ENCODE assay signal across 26 cellular contexts in genomic region chr1:54853096-54853792, GRCh38. TPM values are rescaled to one million over a fixed set of nuclear protein-coding genes. Genes with fewer than 3 reads are reported as not detected.
A peak's percentile ranks its signal among the peaks of the same experiment; 100 is the strongest.
DNase-seq lines count a peak whose midpoint lies in the region; ATAC-seq, FAIRE-seq and TF ChIP-seq lines count a peak whose summit lies in the region.
"Had no signal": no experiment of that assay in that cellular context is flagged by ENCODE, and none has a peak within 500 bp of the region (broad histone marks: within the 10 kb centered on the region; RNA-seq: fewer than 3 reads in every experiment).

No MANE protein-coding gene starts in this region.

- H2BK20ac ChIP-seq in H1 (ENCODE audit: low read length) = no peak overlapping the region

- no peak for TF ChIP-seq POLR2A in H1 (IDR thresholded peaks at IDR 0.05; ENCODE audit: control extremely low read depth in 1 of 2, low read depth in 2 of 2, low read length in 2 of 2)

- no peaks in the 10 kb centered on the region for H3K79me2 ChIP-seq in H1 (ENCODE audit: control insufficient read depth in 1 of 2, insufficient read depth in 2 of 2, low read length in 2 of 2)

- no peak overlapping the region for H2BK5ac ChIP-seq in H1 (ENCODE audit: low read depth, low read length)

- no peak overlapping the region for H2AK5ac ChIP-seq in H1 (ENCODE audit: low read depth, low read length)

- ATAC-seq in upper lobe of right lung (no peak), GM18867 (IDR thresholded peaks at IDR 0.05; ENCODE audit: unreplicated experiment) (no peak)
- ATAC-seq: A549, GM12878, GM23338 had no signal

- no peak overlapping the region for H3K56ac ChIP-seq in H1 (replicated peaks; ENCODE audit: insufficient read length, low read depth, low read length)

- CTCF ChIA-PET in H1 (lab: Charles Lee; ENCODE audit: partially characterized antibody) = interaction anchor here (0.6 to 1.2 kb wide), 4 partner anchors 18 to 1582 kb away, joined by 3 to 5 read pairs (median 3); no protein-coding TSS in a partner anchor

- H2BK120ac ChIP-seq in H1 (replicated peaks; ENCODE audit: low read depth, low read length) = no peak overlapping the region

- no peak overlapping the region for H2BK15ac ChIP-seq in H1 (ENCODE audit: low read length)

- no peak overlapping the region for H2BK12ac ChIP-seq in H1 (ENCODE audit: low read depth, low read length)

- no peaks in the 10 kb centered on the region for H3K9me3 ChIP-seq in H1 (ENCODE audit: insufficient read depth in 2 of 2, low read depth in 1 of 2, low read length in 1 of 2)
- no peaks in the 10 kb centered on the region for H3K9me3 ChIP-seq in upper lobe of right lung
- H3K9me3 ChIP-seq: A549; BE2C; BLaER1 treated with 17β-estradiol and CSF1 and Interleukin-3, amounts not matched to agents 10 nM and 100 nM; HAP-1 had no signal

- H4K20me1 ChIP-seq in H1 (replicated peaks in 1 of 2; ENCODE audit: control insufficient read depth in 1 of 2, insufficient read depth in 2 of 2, low read length in 2 of 2) = peaks cover 12 to 30% of the 10 kb centered on the region in 2 experiments
- H4K20me1 ChIP-seq: BLaER1 treated with 17β-estradiol and CSF1 and Interleukin-3, amounts not matched to agents 10 nM and 100 nM had no signal

- H3K23me2 ChIP-seq in H1 (ENCODE audit: low read depth, low read length) = no peaks in the 10 kb centered on the region

- no peak overlapping the region for H3K14ac ChIP-seq in H1 (ENCODE audit: insufficient read length)

- H3K4me3 ChIP-seq in H1 (ENCODE audit: extremely low read depth in 1 of 4, insufficient read depth in 2 of 4, low read depth in 3 of 4, low read length in 4 of 4) (no peak overlapping the region), upper lobe of right lung (no peak overlapping the region)
- H3K4me3 ChIP-seq: A549; BLaER1 treated with 17β-estradiol and CSF1 and Interleukin-3, amounts not matched to agents 10 nM and 100 nM; GM12878; GM23338; HAP-1 had no signal

- POLR2A ChIA-PET in H1 (lab: Charles Lee; ENCODE audit: partially characterized antibody) = interaction anchor here (1.2 to 1.9 kb wide), 3 partner anchors 8 to 767 kb away, joined by 3 to 6 read pairs (median 4); no protein-coding TSS in a partner anchor

- no peak for TF ChIP-seq CTCF in H1 (IDR thresholded peaks at IDR 0.05; ENCODE audit: control extremely low read depth in 1 of 3, insufficient read depth in 1 of 3, low read depth in 1 of 3, low read length in 3 of 3)
- no peak for TF ChIP-seq CTCF in upper lobe of right lung (IDR thresholded peaks at IDR 0.05)

- no peak overlapping the region for H3K18ac ChIP-seq in H1 (ENCODE audit: extremely low read depth, low read length)

- 94% methylated on average over 9 of the region's 9 CpGs; no CpG with 5 or more reads in 1 of the 2 experiments for WGBS in H1 (ENCODE audit: extremely low coverage in 1 of 2, insufficient coverage in 1 of 2, insufficient read length in 1 of 2, insufficient replicate concordance in 2 of 2, low coverage in 1 of 2, low lambda C conversion rate in 2 of 2, missing lambda C conversion rate in 1 of 2), 2 experiments

- no peak for FAIRE-seq in H1 (lab: Jason Lieb, UNC)
- FAIRE-seq: A549, D721Med, GM12878, H54 had no signal

- DNase-seq in activated CD8-positive, alpha-beta memory T cell treated with anti-CD3 and anti-CD28 coated beads, Interleukin-2, amount 50 U/mL, for 48 hours = peak; percentile 20
- DNase-seq in activated CD8-positive, alpha-beta memory T cell treated with anti-CD3 and anti-CD28 coated beads, Interleukin-2, amount 50 U/mL, for 4 hours = no peak
- DNase-seq in H1 (ENCODE audit: low read depth in 1 of 2, low spot score in 2 of 2) (no peak), mesenteric fat pad (ENCODE audit: low spot score) (peak; percentile 68), upper lobe of right lung (peak; percentile 34), NCI-H1417 treated with DMSO at 0.1 percent for 48 hours (lab: John Stamatoyannopoulos, UW) (no peak), cortex of kidney (lab: John Stamatoyannopoulos, UW) (no peak)
- DNase-seq: ACHN; AML-193; BE2C; CD4-positive, alpha-beta T cell; CD8-positive, alpha-beta memory T cell; DMS 273 treated with DMSO at 0.1 percent for 48 hours; DMS79; EL; GDM1; HFFc6 had no signal

- intact Hi-C loops in upper lobe of right lung (cut with DNase I) = no loop called here

- no peak overlapping the region for H3K4me2 ChIP-seq in H1 (ENCODE audit: insufficient read depth in 1 of 2, low read depth in 2 of 2, low read length in 2 of 2)
- H3K4me2 ChIP-seq: A549, GM23338 had no signal

- H3K79me1 ChIP-seq in H1 (ENCODE audit: low read depth, low read length) = no peaks in the 10 kb centered on the region

- no peak overlapping the region for H3K9ac ChIP-seq in H1 (replicated peaks in 1 of 4; ENCODE audit: extremely low read depth in 1 of 4, low read depth in 3 of 4, low read length in 3 of 4)
- H3K9ac ChIP-seq: BLaER1 treated with 17β-estradiol and CSF1 and Interleukin-3, amounts not matched to agents 10 nM and 100 nM had no signal

- peak overlapping the region; percentile 12; the same call in 1 of the 2 replicates for H4K8ac ChIP-seq in H1 (ENCODE audit: extremely low read depth, insufficient read depth, low read length)

- H3K36me3 ChIP-seq in H1 (ENCODE audit: control insufficient read depth in 2 of 4, insufficient read depth in 4 of 4, low read length in 3 of 4) (peaks cover 48 to 94% (median 72%) of the 10 kb centered on the region in 4 experiments), upper lobe of right lung (peaks cover 46% of the 10 kb centered on the region)
- H3K36me3 ChIP-seq: BLaER1 treated with 17β-estradiol and CSF1 and Interleukin-3, amounts not matched to agents 10 nM and 100 nM had no signal

- H3K4ac ChIP-seq in H1 (replicated peaks; ENCODE audit: insufficient read length, low read depth, low read length) = no peak overlapping the region

- no peak overlapping the region for H4K91ac ChIP-seq in H1 (replicated peaks; ENCODE audit: insufficient read length, low read length)

- TF ChIP-seq RAD21 in H1 (IDR thresholded peaks at IDR 0.05 in 1 of 2, conservative IDR thresholded peaks at IDR 0.05 in 1 of 2; ENCODE audit: low read depth in 2 of 2, low read length in 2 of 2) = no peak

- H4K5ac ChIP-seq in H1 (ENCODE audit: insufficient read length, low read depth, low read length) = no peak overlapping the region

- H2AFZ ChIP-seq in H1 (ENCODE audit: low read length) = no peak overlapping the region
- H2AFZ ChIP-seq: GM23338 had no signal

- H3K23ac ChIP-seq in H1 (ENCODE audit: insufficient read length) = no peak overlapping the region

- no peak overlapping the region for H3K27ac ChIP-seq in H1 (ENCODE audit: low read depth, low read length)
- H3K27ac ChIP-seq in upper lobe of right lung = no peak overlapping the region
- H3K27ac ChIP-seq: 22Rv1; A549; BLaER1 treated with 17β-estradiol and CSF1 and Interleukin-3, amounts not matched to agents 10 nM and 100 nM had no signal

- TF ChIP-seq EP300 in H1 (IDR thresholded peaks at IDR 0.05; ENCODE audit: borderline replicate concordance in 1 of 2, low read depth in 2 of 2, low read length in 2 of 2) = no peak

- H3K4me1 ChIP-seq in H1 (replicated peaks in 1 of 4; ENCODE audit: control insufficient read depth in 3 of 4, insufficient read depth in 4 of 4, low read length in 3 of 4) (no peaks in the 10 kb centered on the region), upper lobe of right lung (no peaks in the 10 kb centered on the region)
- H3K4me1 ChIP-seq: BE2C, HAP-1 had no signal

- H3K27me3 ChIP-seq in H1 (replicated peaks in 1 of 4; ENCODE audit: control insufficient read depth in 3 of 4, extremely low read depth in 1 of 4, insufficient read depth in 3 of 4, low read length in 3 of 4) (no peaks in the 10 kb centered on the region), upper lobe of right lung (no peaks in the 10 kb centered on the region)
- H3K27me3 ChIP-seq: BE2C; BLaER1 treated with 17β-estradiol and CSF1 and Interleukin-3, amounts not matched to agents 10 nM and 100 nM had no signal

TF ChIP-seq in H1, 55 proteins besides CTCF, POLR2A, EP300 and RAD21:
- TF ChIP-seq YY1 (IDR thresholded peaks at IDR 0.05; ENCODE audit: low read depth, low read length) (no peak), TAF7 (optimal IDR thresholded peaks at IDR 0.05; ENCODE audit: borderline replicate concordance, low read depth, low read length) (no peak), SP4 (IDR thresholded peaks at IDR 0.05; ENCODE audit: low read length) (no peak), RBBP5 (IDR thresholded peaks at IDR 0.05; ENCODE audit: borderline replicate concordance, low read depth, low read length) (no peak), CHD2 (IDR thresholded peaks at IDR 0.05; ENCODE audit: low read length) (no peak), CHD1 (IDR thresholded peaks at IDR 0.05; ENCODE audit: low read depth, low read length) (no peak)

RNA-seq across cellular contexts. Expression of gene DHCR24, which starts 33.8 kb away (rescaled TPM):
- 419 and 455 TPM in 2 replicates for total RNA-seq in H1 (2021; fragmentation: NEBNext Ultra II Directional; extraction: Animal tissue kit (Norgen Biotek cat#: 25700))
- 370 and 611 TPM in 2 replicates for polyA plus RNA-seq in H1 (2011; rRNA removed)
- 383 TPM for polyA plus RNA-seq in H1 (2011; cell fraction: cytosol; rRNA removed)
- 467 TPM for polyA plus RNA-seq in H1 (2011; cell fraction: nucleus; rRNA removed)
- 331 to 424 TPM (median 362 TPM) in 4 replicates for polyA plus RNA-seq in H1 (2012, experiment 1 of 2)
- 333 TPM for polyA plus RNA-seq in H1 (2012, experiment 2 of 2)
- polyA plus RNA-seq in H1 (2013, experiment 1 of 2) = 451 TPM
- 566 TPM for polyA plus RNA-seq in H1 (2013, experiment 2 of 2)
- polyA minus RNA-seq in H1 (2011; rRNA and poly(A)+ RNA removed) = 1,204 and 1,278 TPM in 2 replicates
- 316 TPM for polyA minus RNA-seq in H1 (2011; cell fraction: cytosol; rRNA and poly(A)+ RNA removed)
- 307 TPM for polyA minus RNA-seq in H1 (2011; cell fraction: nucleus; rRNA and poly(A)+ RNA removed)
- total RNA-seq in mesenteric fat pad = 115 TPM
- total RNA-seq in upper lobe of right lung = 749 TPM

RNA-seq across cellular contexts. Expression of gene TTC22, which starts 52.1 kb away (rescaled TPM):
- total RNA-seq in H1 (2021; fragmentation: NEBNext Ultra II Directional; extraction: Animal tissue kit (Norgen Biotek cat#: 25700)) = 1.1 and 1.6 TPM in 2 replicates
- 1.00 and 1.7 TPM in 2 replicates for polyA plus RNA-seq in H1 (2011; rRNA removed)
- 1.4 TPM for polyA plus RNA-seq in H1 (2011; cell fraction: cytosol; rRNA removed)
- 2.3 TPM for polyA plus RNA-seq in H1 (2011; cell fraction: nucleus; rRNA removed)
- 0.83 to 0.94 TPM (median 0.94 TPM) in 4 replicates for polyA plus RNA-seq in H1 (2012, experiment 1 of 2)
- 0.43 TPM for polyA plus RNA-seq in H1 (2012, experiment 2 of 2)
- polyA plus RNA-seq in H1 (2013, experiment 1 of 2) = 0.83 TPM
- 0.70 TPM for polyA plus RNA-seq in H1 (2013, experiment 2 of 2)
- polyA minus RNA-seq in H1 (2011; rRNA and poly(A)+ RNA removed) = 0.49 and 0.79 TPM in 2 replicates
- polyA minus RNA-seq in H1 (2011; cell fraction: cytosol; rRNA and poly(A)+ RNA removed) = 0.66 TPM
- 0.80 TPM for polyA minus RNA-seq in H1 (2011; cell fraction: nucleus; rRNA and poly(A)+ RNA removed)
- total RNA-seq in mesenteric fat pad (not detected), upper lobe of right lung (7.1 TPM)
- total RNA-seq: HFFc6 had no signal
- polyA plus RNA-seq: A549 had no signal

Comparison
In these comparisons a context has a peak if more than half of its experiments do, and no peak if none do; other contexts are left out.
1. DNase-seq: peak in activated CD8-positive, alpha-beta memory T cell treated with anti-CD3 and anti-CD28 coated beads, Interleukin-2, amount 50 U/mL, for 48 hours (single experiment), mesenteric fat pad (single experiment) and upper lobe of right lung (single experiment); none in activated CD8-positive, alpha-beta memory T cell treated with anti-CD3 and anti-CD28 coated beads, Interleukin-2, amount 50 U/mL, for 4 hours (single experiment), H1 (0 of 2), NCI-H1417 treated with DMSO at 0.1 percent for 48 hours (single experiment) and cortex of kidney (single experiment).